ENCODE assay signal across 9 cellular contexts in the genomic region with DNA sequence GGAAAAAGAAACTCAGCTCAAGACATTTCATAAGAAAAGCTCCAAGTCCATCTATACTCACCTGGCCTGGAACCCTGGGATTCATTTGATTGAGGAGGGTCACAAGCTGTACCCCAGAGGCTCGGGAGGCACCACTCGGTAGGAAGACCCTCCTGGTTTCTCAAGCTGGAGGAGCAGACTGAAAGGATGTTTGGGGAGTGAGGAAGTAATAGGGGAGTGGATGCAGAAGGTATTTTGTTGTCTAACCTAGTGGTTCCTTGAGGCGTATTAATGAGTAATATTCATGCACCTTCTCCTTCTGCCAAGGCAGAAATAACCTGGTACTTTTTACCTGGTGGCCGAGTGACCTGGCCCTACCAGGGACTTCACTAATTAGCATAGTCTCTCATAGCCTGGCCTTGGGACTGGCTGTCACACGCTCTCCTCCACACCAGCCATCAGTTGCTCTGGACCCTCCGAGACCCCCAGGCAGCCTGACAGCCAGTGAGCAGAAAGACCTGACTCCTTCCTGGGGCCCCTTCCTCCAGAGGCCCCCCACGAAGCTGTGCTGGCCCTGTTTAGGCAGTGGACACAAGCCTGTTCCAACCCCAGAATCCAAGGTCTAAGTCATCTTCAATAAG.
DNase-seq lines count a peak whose midpoint lies in the region; ATAC-seq and TF ChIP-seq lines count a peak whose summit lies in the region.
"Had no signal": no experiment of that assay in that cellular context is flagged by ENCODE, and none has a peak within 500 bp of the region (broad histone marks: within the 10 kb centered on the region; RNA-seq: fewer than 3 reads in every experiment).

No MANE protein-coding gene starts in this region.

- intact Hi-C loops in gastrocnemius medialis (cut with DNase I; ENCODE audit: low total_unique reads) (loop anchor here (10.0 kb wide), 1 partner anchor 143 kb away; no protein-coding TSS in a partner anchor), sigmoid colon (cut with DNase I) (no loop called here)

- TF ChIP-seq CTCF in GM12865 (IDR thresholded peaks at IDR 0.05; ENCODE audit: insufficient read depth, low read depth, low read length, missing control alignments): no peak
- no peak for TF ChIP-seq CTCF in gastrocnemius medialis (IDR thresholded peaks at IDR 0.05 in 4 of 5, conservative IDR thresholded peaks at IDR 0.05 in 1 of 5)
- TF ChIP-seq CTCF in sigmoid colon (IDR thresholded peaks at IDR 0.05): no peak
- no peak for TF ChIP-seq CTCF in progenitor cell of endocrine pancreas (IDR thresholded peaks at IDR 0.05; ENCODE audit: unreplicated experiment)

- H3K9me3 ChIP-seq in Karpas-422 (ENCODE audit: low read length) (no peaks in the 10 kb centered on the region), gastrocnemius medialis (no peaks in the 10 kb centered on the region), sigmoid colon (no peaks in the 10 kb centered on the region)

- H3K4me3 ChIP-seq in GM12865 (ENCODE audit: low read depth, low read length): peak overlapping the region; percentile 76
- H3K4me3 ChIP-seq in Karpas-422 (ENCODE audit: low read length): peak overlapping the region; percentile 49
- no peak overlapping the region for H3K4me3 ChIP-seq in gastrocnemius medialis
- no peak overlapping the region for H3K4me3 ChIP-seq in sigmoid colon

- no peak for TF ChIP-seq EP300 in sigmoid colon (IDR thresholded peaks at IDR 0.05)

- peaks cover 99% of the 10 kb centered on the region for H3K4me1 Mint-ChIP-seq in activated naive CD8-positive, alpha-beta T cell treated with anti-CD3 and anti-CD28 coated beads, Interleukin-2, amount 10 ng/mL, durations not matched to agents 7 days and 5 days
- H3K4me1 Mint-ChIP-seq in progenitor cell of endocrine pancreas (ENCODE audit: low read depth): peaks cover 8% of the 10 kb centered on the region

- H3K4me2 ChIP-seq in Karpas-422 (ENCODE audit: low read depth, low read length, poor library complexity, severe bottlenecking): peak overlapping the region; percentile 64

- H3K79me2 ChIP-seq in Karpas-422 (ENCODE audit: low read length): peaks cover 86% of the 10 kb centered on the region

- H3K4me1 ChIP-seq in Karpas-422 (ENCODE audit: low read length) (peaks cover 100% of the 10 kb centered on the region), gastrocnemius medialis (peaks cover 44 to 53% of the 10 kb centered on the region in 2 donors), sigmoid colon (peaks cover 0 to 33% (median 26%) of the 10 kb centered on the region in 4 donors)

- no peak for ATAC-seq in activated naive CD8-positive, alpha-beta T cell treated with anti-CD3 and anti-CD28 coated beads, Interleukin-2, amount 10 ng/mL, durations not matched to agents 7 days and 5 days (ENCODE audit: low read depth)
- ATAC-seq in gastrocnemius medialis: no peak
- no peak for ATAC-seq in HG02759 (IDR thresholded peaks at IDR 0.05; ENCODE audit: unreplicated experiment)

- H3K36me3 ChIP-seq in Karpas-422 (ENCODE audit: insufficient read depth, low read length) (no peaks in the 10 kb centered on the region), gastrocnemius medialis (no peaks in the 10 kb centered on the region), sigmoid colon (no peaks in the 10 kb centered on the region)

- H3K27ac ChIP-seq in Karpas-422 (ENCODE audit: low read length) (peak overlapping the region; percentile 91), gastrocnemius medialis (peak overlapping the region; percentile 60 to 82 (median 64)), sigmoid colon (peak overlapping the region in 1 of 4 donors; percentile 1)

- 37 to 56% methylated on average over 7 of the region's 7 CpGs for WGBS in sigmoid colon, 2 donors

- in situ Hi-C loops in gastrocnemius medialis (cut with MboI; ENCODE audit: low sequenced_read_pairs in 4 of 4): loop anchor here in 1 of 4 donors (10.0 kb wide), 1 partner anchor 97 kb away; no protein-coding TSS in a partner anchor

- no peak overlapping the region for H2AFZ ChIP-seq in Karpas-422 (ENCODE audit: low read length)

- no peaks in the 10 kb centered on the region for H3K27me3 ChIP-seq in Karpas-422 (ENCODE audit: low read length)
- H3K27me3 ChIP-seq in gastrocnemius medialis: no peaks in the 10 kb centered on the region
- H3K27me3 ChIP-seq in sigmoid colon: no peaks in the 10 kb centered on the region

- H3K27me3 Mint-ChIP-seq in activated naive CD8-positive, alpha-beta T cell treated with anti-CD3 and anti-CD28 coated beads, Interleukin-2, amount 10 ng/mL, durations not matched to agents 7 days and 5 days: no peaks in the 10 kb centered on the region
- H3K27me3 Mint-ChIP-seq in progenitor cell of endocrine pancreas: peaks cover 40% of the 10 kb centered on the region

- POLR2A ChIA-PET in activated naive CD8-positive, alpha-beta T cell treated with anti-CD3 and anti-CD28 coated beads, Interleukin-2, amount 10 ng/mL, durations not matched to agents 7 days and 5 days (lab: Charles Lee): interaction anchor here (0.8 to 2.4 kb wide), 6 partner anchors 20 to 264 kb away, joined by 3 to 11 read pairs (median 4); a partner anchor contains a TSS

- H3K9me2 ChIP-seq in Karpas-422 (replicated peaks; ENCODE audit: insufficient read depth, low read length): no peaks in the 10 kb centered on the region

- H3K9ac ChIP-seq in Karpas-422 (ENCODE audit: low read length): peak overlapping the region; percentile 65

- H3K27ac Mint-ChIP-seq in activated naive CD8-positive, alpha-beta T cell treated with anti-CD3 and anti-CD28 coated beads, Interleukin-2, amount 10 ng/mL, durations not matched to agents 7 days and 5 days: peak overlapping the region; percentile 90
- no peak overlapping the region for H3K27ac Mint-ChIP-seq in progenitor cell of endocrine pancreas

- peaks cover 28% of the 10 kb centered on the region for H3K36me3 Mint-ChIP-seq in activated naive CD8-positive, alpha-beta T cell treated with anti-CD3 and anti-CD28 coated beads, Interleukin-2, amount 10 ng/mL, durations not matched to agents 7 days and 5 days
- H3K36me3 Mint-ChIP-seq in progenitor cell of endocrine pancreas (ENCODE audit: insufficient read depth): peaks cover 1% of the 10 kb centered on the region

- TF ChIP-seq POLR2A in gastrocnemius medialis (IDR thresholded peaks at IDR 0.05) (no peak), sigmoid colon (IDR thresholded peaks at IDR 0.05) (no peak)

- no peaks in the 10 kb centered on the region; the same call in 1 of the 2 replicates for H4K20me1 ChIP-seq in Karpas-422 (ENCODE audit: insufficient read depth, low read depth, low read length)

- H3K4me3 Mint-ChIP-seq in activated naive CD8-positive, alpha-beta T cell treated with anti-CD3 and anti-CD28 coated beads, Interleukin-2, amount 10 ng/mL, durations not matched to agents 7 days and 5 days: peak overlapping the region; percentile 81
- no peak overlapping the region for H3K4me3 Mint-ChIP-seq in progenitor cell of endocrine pancreas (ENCODE audit: low read depth)

- DNase-seq in GM12865 (ENCODE audit: low read depth) (peak; percentile 71), Karpas-422 (peak; percentile 46), gastrocnemius medialis (no peak), sigmoid colon (no peak), progenitor cell of endocrine pancreas (ENCODE audit: low spot score, unreplicated experiment) (no peak)
- no peak for DNase-seq in activated naive CD8-positive, alpha-beta T cell treated with anti-CD3 and anti-CD28 coated beads, Interleukin-2, amount 10 ng/mL, durations not matched to agents 7 days and 5 days
- DNase-seq in central memory CD4-positive, alpha-beta T cell: no peak
- DNase-seq: NCI-H1694 had no signal

- no peaks in the 10 kb centered on the region for H3K9me3 Mint-ChIP-seq in activated naive CD8-positive, alpha-beta T cell treated with anti-CD3 and anti-CD28 coated beads, Interleukin-2, amount 10 ng/mL, durations not matched to agents 7 days and 5 days
- no peaks in the 10 kb centered on the region for H3K9me3 Mint-ChIP-seq in progenitor cell of endocrine pancreas (ENCODE audit: low read depth)

Comparison
In these comparisons a context has a peak if more than half of its experiments do, and no peak if none do; other contexts are left out.
1. DNase-seq: peak in GM12865 (single experiment) and Karpas-422 (single experiment); none in activated naive CD8-positive, alpha-beta T cell treated with anti-CD3 and anti-CD28 coated beads, Interleukin-2, amount 10 ng/mL, durations not matched to agents 7 days and 5 days (single experiment), gastrocnemius medialis (0 of 2), sigmoid colon (single experiment), progenitor cell of endocrine pancreas (single experiment) and central memory CD4-positive, alpha-beta T cell (single experiment).
2. H3K4me3 ChIP-seq: peak in GM12865 (single experiment) and Karpas-422 (single experiment); none in gastrocnemius medialis (0 of 4) and sigmoid colon (0 of 4).